ENCODE assay signal across 12 cellular contexts in genomic region chr15:75036269-75036668, GRCh38. TPM values are rescaled to one million over a fixed set of nuclear protein-coding genes. Genes with fewer than 3 reads are reported as not detected.
A peak's percentile ranks its signal among the peaks of the same experiment; 100 is the strongest.
DNase-seq lines count a peak whose midpoint lies in the region; ATAC-seq and TF ChIP-seq lines count a peak whose summit lies in the region.
"Had no signal": no experiment of that assay in that cellular context is flagged by ENCODE, and none has a peak within 500 bp of the region (broad histone marks: within the 10 kb centered on the region; RNA-seq: fewer than 3 reads in every experiment).

No MANE protein-coding gene starts in this region.

- no peaks in the 10 kb centered on the region for H3K9me3 ChIP-seq in body of pancreas
- no peaks in the 10 kb centered on the region for H3K9me3 ChIP-seq in lower lobe of right lung
- H3K9me3 ChIP-seq: HAP-1 had no signal

- H3K4me3 ChIP-seq in body of pancreas, result no peak overlapping the region
- H3K4me3 ChIP-seq in lower lobe of right lung, result no peak overlapping the region
- H3K4me3 ChIP-seq: HAP-1 had no signal

- TF ChIP-seq EP300 in Ishikawa (IDR thresholded peaks at IDR 0.05; ENCODE audit: borderline replicate concordance), result peak; percentile 77; the same call in 1 of the 2 replicates

- peaks cover 87% of the 10 kb centered on the region for H3K4me1 Mint-ChIP-seq in CD14-positive monocyte

- peaks cover 0 to 3% (median 2%) of the 10 kb centered on the region in 3 donors for H3K27me3 Mint-ChIP-seq in CD14-positive monocyte (ENCODE audit: low read depth in 3 of 3)

- H3K36me3 ChIP-seq in body of pancreas (replicated peaks in 1 of 2; ENCODE audit: insufficient read depth in 1 of 2, low read depth in 2 of 2) (no peaks in the 10 kb centered on the region), lower lobe of right lung (no peaks in the 10 kb centered on the region)

- TF ChIP-seq RAD21 in Ishikawa (IDR thresholded peaks at IDR 0.05; ENCODE audit: low read depth), result peak; percentile 13; the same call in 1 of the 2 replicates

- 55 to 64% methylated on average over 3 of the region's 3 CpGs for WGBS in body of pancreas, 2 donors

- H3K36me3 Mint-ChIP-seq in CD14-positive monocyte, result peaks cover 28 to 40% of the 10 kb centered on the region in 2 donors

- peak overlapping the region in 5 of 7 donors; percentile 33 to 87 (median 59) for H3K27ac Mint-ChIP-seq in CD14-positive monocyte

- intact Hi-C loops in CD14-positive monocyte (cut with micrococcal nuclease), result no loop called here
- intact Hi-C loops in body of pancreas (cut with DNase I), result loop anchor here (10.0 kb wide), 1 partner anchor 269 kb away; no protein-coding TSS in a partner anchor
- intact Hi-C loops in lower lobe of right lung (cut with DNase I), result no loop called here

- no peak for TF ChIP-seq POLR2A in body of pancreas (IDR thresholded peaks at IDR 0.05)

- no peak overlapping the region for H3K27ac ChIP-seq in body of pancreas
- no peak overlapping the region for H3K27ac ChIP-seq in lower lobe of right lung

- H3K27me3 ChIP-seq in body of pancreas (no peaks in the 10 kb centered on the region), lower lobe of right lung (ENCODE audit: low read depth) (no peaks in the 10 kb centered on the region)

- peaks cover 0 to 1% (median 0%) of the 10 kb centered on the region in 7 donors for H3K9me3 Mint-ChIP-seq in CD14-positive monocyte

- H3K4me1 ChIP-seq in body of pancreas (peaks cover 10% of the 10 kb centered on the region), lower lobe of right lung (peaks cover 18% of the 10 kb centered on the region)
- H3K4me1 ChIP-seq: HAP-1 had no signal

- no peak for TF ChIP-seq CTCF in CD14-positive monocyte (IDR thresholded peaks at IDR 0.05)
- TF ChIP-seq CTCF in body of pancreas (IDR thresholded peaks at IDR 0.05), result no peak
- TF ChIP-seq CTCF in lower lobe of right lung (IDR thresholded peaks at IDR 0.05), result no peak

- no peak for DNase-seq in CD14-positive monocyte (ENCODE audit: low spot score)
- peak in 3 of 4 donors; percentile 37 to 46 (median 39) for DNase-seq in body of pancreas
- no peak for DNase-seq in lower lobe of right lung
- no peak for DNase-seq in activated CD4-positive, CD25-positive, alpha-beta regulatory T cell treated with anti-CD3 and anti-CD28 coated beads, Interleukin-2, amount 50 U/mL, for 72 hours
- DNase-seq in activated CD4-positive, alpha-beta T cell treated with anti-CD3 and anti-CD28 coated beads for 1 hour, result no peak
- DNase-seq: activated naive CD4-positive, alpha-beta T cell; effector memory CD4-positive, alpha-beta T cell; NCI-H345 had no signal

- no peak overlapping the region for H3K4me3 Mint-ChIP-seq in CD14-positive monocyte

- peak; percentile 61 for ATAC-seq in body of pancreas
- ATAC-seq in lower lobe of right lung, result peak; percentile 58 to 66
- no peak for ATAC-seq in HG02759 (IDR thresholded peaks at IDR 0.05; ENCODE audit: unreplicated experiment)
- ATAC-seq in HG03354 (IDR thresholded peaks at IDR 0.05; ENCODE audit: poor library complexity, severe bottlenecking, unreplicated experiment), result no peak

TF ChIP-seq in Ishikawa, 13 proteins besides CTCF, POLR2A, EP300 and RAD21:
- TF ChIP-seq TAF1 (IDR thresholded peaks at IDR 0.05; ENCODE audit: low read depth) (no peak), YY1 (IDR thresholded peaks at IDR 0.05; ENCODE audit: low read depth) (no peak), FOXM1 (IDR thresholded peaks at IDR 0.05; ENCODE audit: borderline replicate concordance, low read depth) (peak; percentile 24; the same call in 1 of the 2 replicates), ZBTB7A (IDR thresholded peaks at IDR 0.05; ENCODE audit: low read depth) (no peak), TCF12 (IDR thresholded peaks at IDR 0.05; ENCODE audit: low read depth) (peak; percentile 86), CREB1 (IDR thresholded peaks at IDR 0.05; ENCODE audit: low read depth) (no peak), CEBPB (IDR thresholded peaks at IDR 0.05) (peak; percentile 54; the same call in 1 of the 2 replicates), REST (IDR thresholded peaks at IDR 0.05; ENCODE audit: low read depth) (no peak), TEAD4 (IDR thresholded peaks at IDR 0.05) (peak; percentile 74), EGR1 (IDR thresholded peaks at IDR 0.05) (no peak), NFIC (IDR thresholded peaks at IDR 0.05) (peak; percentile 45; the same call in 1 of the 2 replicates), MAX (IDR thresholded peaks at IDR 0.05) (peak; percentile 27; the same call in 1 of the 2 replicates)
- TF ChIP-seq, protein P1, sequence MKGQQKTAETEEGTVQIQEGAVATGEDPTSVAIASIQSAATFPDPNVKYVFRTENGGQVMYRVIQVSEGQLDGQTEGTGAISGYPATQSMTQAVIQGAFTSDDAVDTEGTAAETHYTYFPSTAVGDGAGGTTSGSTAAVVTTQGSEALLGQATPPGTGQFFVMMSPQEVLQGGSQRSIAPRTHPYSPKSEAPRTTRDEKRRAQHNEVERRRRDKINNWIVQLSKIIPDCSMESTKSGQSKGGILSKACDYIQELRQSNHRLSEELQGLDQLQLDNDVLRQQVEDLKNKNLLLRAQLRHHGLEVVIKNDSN (IDR thresholded peaks at IDR 0.05), result peak; percentile 43; the same call in 1 of the 2 replicates

RNA-seq across cellular contexts. Expression of gene PPCDC, which starts 12.9 kb away (rescaled TPM):
- polyA plus RNA-seq in CD14-positive monocyte, result 10 to 100 TPM; 14.2 to 18.7 TPM
- total RNA-seq in body of pancreas (10 to 100 TPM; 12.5 to 13.2 TPM), lower lobe of right lung (11.2 TPM)

RNA-seq across cellular contexts. Expression of gene SCAMP5, which starts 40.9 kb away (rescaled TPM):
- under 1 TPM in 1 of 2 donors, not detected in 1; 0.08 TPM for polyA plus RNA-seq in CD14-positive monocyte
- 10 to 100 TPM; 21.1 to 30.4 TPM for total RNA-seq in body of pancreas
- total RNA-seq in lower lobe of right lung, result 1.9 TPM

Comparison
In these comparisons a context has a peak if more than half of its experiments do, and no peak if none do; other contexts are left out.
1. DNase-seq: peak in body of pancreas (3 of 4); none in CD14-positive monocyte (single experiment), lower lobe of right lung (single experiment), activated CD4-positive, CD25-positive, alpha-beta regulatory T cell treated with anti-CD3 and anti-CD28 coated beads, Interleukin-2, amount 50 U/mL, for 72 hours (single experiment) and activated CD4-positive, alpha-beta T cell treated with anti-CD3 and anti-CD28 coated beads for 1 hour (single experiment).
2. ATAC-seq: peak in body of pancreas (single experiment) and lower lobe of right lung (2 of 2); none in HG02759 (single experiment) and HG03354 (single experiment).